ENCODE assay signal across 10 cellular contexts in genomic region chrX:47380767-47381313, GRCh38. TPM values are rescaled to one million over a fixed set of nuclear protein-coding genes. Genes with fewer than 3 reads are reported as not detected.
A peak's percentile ranks its signal among the peaks of the same experiment; 100 is the strongest.
DNase-seq lines count a peak whose midpoint lies in the region; ATAC-seq, FAIRE-seq and TF ChIP-seq lines count a peak whose summit lies in the region.
"Not testable (repeated sequence)": the region's sequence is repeated elsewhere in the genome, so short reads cannot be mapped to it uniquely, and the experiment has no call there.
"Had no signal": no experiment of that assay in that cellular context is flagged by ENCODE, and none has a peak within 500 bp of the region (broad histone marks: within the 10 kb centered on the region; RNA-seq: fewer than 3 reads in every experiment).

No MANE protein-coding gene starts in this region.

- DNase-seq in RCC 7860 (ENCODE audit: low spot score); activated CD8-positive, alpha-beta T cell treated with anti-CD3 and anti-CD28 coated beads, Interleukin-2, amount 10 ng/mL, durations not matched to agents 7 days and 5 days; activated naive CD8-positive, alpha-beta T cell treated with anti-CD3 and anti-CD28 coated beads for 36 hours; naive B cell; stimulated activated naive CD8-positive, alpha-beta T cell treated with anti-CD3 and anti-CD28 coated beads, Interleukin-15, amount 100 ng/mL, for 72 hours: not testable (repeated sequence)

- not testable (repeated sequence) for H3K36me3 Mint-ChIP-seq in activated CD8-positive, alpha-beta T cell treated with anti-CD3 and anti-CD28 coated beads, Interleukin-2, amount 10 ng/mL, durations not matched to agents 7 days and 5 days (ENCODE audit: low read depth); activated naive CD8-positive, alpha-beta T cell treated with anti-CD3 and anti-CD28 coated beads for 36 hours; naive B cell

- not testable (repeated sequence) for H3K9me3 Mint-ChIP-seq in activated CD8-positive, alpha-beta T cell treated with anti-CD3 and anti-CD28 coated beads, Interleukin-2, amount 10 ng/mL, durations not matched to agents 7 days and 5 days (ENCODE audit: insufficient read depth); activated naive CD8-positive, alpha-beta T cell treated with anti-CD3 and anti-CD28 coated beads for 36 hours; naive B cell; stimulated activated naive CD8-positive, alpha-beta T cell treated with anti-CD3 and anti-CD28 coated beads, Interleukin-15, amount 100 ng/mL, for 72 hours

- peak; percentile 40 for FAIRE-seq in RCC 7860 (lab: Jason Lieb, UNC)
- peak; percentile 59 for FAIRE-seq in endometrium (lab: Jason Lieb, UNC)

- H3K27me3 Mint-ChIP-seq in activated CD8-positive, alpha-beta T cell treated with anti-CD3 and anti-CD28 coated beads, Interleukin-2, amount 10 ng/mL, durations not matched to agents 7 days and 5 days (ENCODE audit: low read depth); activated naive CD8-positive, alpha-beta T cell treated with anti-CD3 and anti-CD28 coated beads for 36 hours; naive B cell; stimulated activated naive CD8-positive, alpha-beta T cell treated with anti-CD3 and anti-CD28 coated beads, Interleukin-15, amount 100 ng/mL, for 72 hours: not testable (repeated sequence)

- peak overlapping the region; percentile 42 for H3K4me3 Mint-ChIP-seq in activated CD8-positive, alpha-beta T cell treated with anti-CD3 and anti-CD28 coated beads, Interleukin-2, amount 10 ng/mL, durations not matched to agents 7 days and 5 days
- H3K4me3 Mint-ChIP-seq in activated naive CD8-positive, alpha-beta T cell treated with anti-CD3 and anti-CD28 coated beads for 36 hours = peak overlapping the region; percentile 71
- peak overlapping the region in 7 of 8 donors; percentile 38 to 68 (median 54) for H3K4me3 Mint-ChIP-seq in naive B cell
- H3K4me3 Mint-ChIP-seq in stimulated activated naive CD8-positive, alpha-beta T cell treated with anti-CD3 and anti-CD28 coated beads, Interleukin-15, amount 100 ng/mL, for 72 hours = peak overlapping the region; percentile 73

- not testable (repeated sequence) for H3K36me3 ChIP-seq in BLaER1 treated with 17β-estradiol and CSF1 and Interleukin-3, amounts not matched to agents 10 nM and 100 nM; HEK293 (ENCODE audit: control insufficient read depth in 2 of 2, insufficient read depth in 1 of 2, low read length in 2 of 2)

- ATAC-seq in activated CD8-positive, alpha-beta T cell treated with anti-CD3 and anti-CD28 coated beads, Interleukin-2, amount 10 ng/mL, durations not matched to agents 7 days and 5 days; naive B cell (ENCODE audit: low read depth in 2 of 2); stimulated activated naive CD8-positive, alpha-beta T cell treated with anti-CD3 and anti-CD28 coated beads, Interleukin-15, amount 100 ng/mL, for 72 hours: not testable (repeated sequence)

- CTCF ChIA-PET in HEK293 (lab: Yijun Ruan, JAX); activated CD8-positive, alpha-beta T cell treated with anti-CD3 and anti-CD28 coated beads, Interleukin-2, amount 10 ng/mL, durations not matched to agents 7 days and 5 days (lab: Charles Lee): not testable (repeated sequence)

- not testable (repeated sequence) for TF ChIP-seq CTCF in HEK293 (tag by site-specific recombination; IDR thresholded peaks at IDR 0.05)

- H3K27me3 ChIP-seq in BLaER1 treated with 17β-estradiol and CSF1 and Interleukin-3, amounts not matched to agents 10 nM and 100 nM = peaks cover 50 to 94% (median 85%) of the 10 kb centered on the region in 11 experiments

- peak overlapping the region in 1 of 11 experiments; percentile 36; a peak in 2 of 22 replicates for H3K27ac ChIP-seq in BLaER1 treated with 17β-estradiol and CSF1 and Interleukin-3, amounts not matched to agents 10 nM and 100 nM
- H3K27ac ChIP-seq in HEK293 (ENCODE audit: extremely low read depth, low read depth, low read length) = not testable (repeated sequence)

- H4K20me1 ChIP-seq in BLaER1 treated with 17β-estradiol and CSF1 and Interleukin-3, amounts not matched to agents 10 nM and 100 nM = not testable (repeated sequence)

- POLR2A ChIA-PET in HEK293 (lab: Yijun Ruan, JAX) = interaction anchor here (0.6 kb wide), 1 partner anchor 168 kb away, joined by 5 read pairs; no protein-coding TSS in a partner anchor
- POLR2A ChIA-PET in activated CD8-positive, alpha-beta T cell treated with anti-CD3 and anti-CD28 coated beads, Interleukin-2, amount 10 ng/mL, durations not matched to agents 7 days and 5 days (lab: Charles Lee) = not testable (repeated sequence)

- peak overlapping the region in 2 of 10 experiments; percentile 1 to 15; a peak in 1 of 20 replicates for H3K4me3 ChIP-seq in BLaER1 treated with 17β-estradiol and CSF1 and Interleukin-3, amounts not matched to agents 10 nM and 100 nM
- not testable (repeated sequence) for H3K4me3 ChIP-seq in HEK293 (ENCODE audit: low read depth, low read length)

- H3K4me1 Mint-ChIP-seq in activated CD8-positive, alpha-beta T cell treated with anti-CD3 and anti-CD28 coated beads, Interleukin-2, amount 10 ng/mL, durations not matched to agents 7 days and 5 days (ENCODE audit: low read depth) = peaks cover 22% of the 10 kb centered on the region
- peaks cover 16% of the 10 kb centered on the region for H3K4me1 Mint-ChIP-seq in activated naive CD8-positive, alpha-beta T cell treated with anti-CD3 and anti-CD28 coated beads for 36 hours
- H3K4me1 Mint-ChIP-seq in naive B cell = peaks cover 7 to 12% (median 7%) of the 10 kb centered on the region in 3 donors
- H3K4me1 Mint-ChIP-seq in stimulated activated naive CD8-positive, alpha-beta T cell treated with anti-CD3 and anti-CD28 coated beads, Interleukin-15, amount 100 ng/mL, for 72 hours = peaks cover 29% of the 10 kb centered on the region

- not testable (repeated sequence) for H3K4me1 ChIP-seq in BLaER1 treated with 17β-estradiol and CSF1 and Interleukin-3, amounts not matched to agents 10 nM and 100 nM; HEK293 (ENCODE audit: control insufficient read depth, insufficient read depth, low read length)

- not testable (repeated sequence) for H3K9ac ChIP-seq in BLaER1 treated with 17β-estradiol and CSF1 and Interleukin-3, amounts not matched to agents 10 nM and 100 nM

- not testable (repeated sequence) for H3K9me3 ChIP-seq in BLaER1 treated with 17β-estradiol and CSF1 and Interleukin-3, amounts not matched to agents 10 nM and 100 nM (replicated peaks in 1 of 11); HEK293 (ENCODE audit: control insufficient read depth, insufficient read depth, low read depth, low read length)

- H3K4me2 ChIP-seq in BLaER1 treated with 17β-estradiol and CSF1 and Interleukin-3, amounts not matched to agents 10 nM and 100 nM = peak overlapping the region in 10 of 11 experiments; percentile 0 to 42 (median 16); a peak in 12 of 22 replicates

- H3K27ac Mint-ChIP-seq in activated CD8-positive, alpha-beta T cell treated with anti-CD3 and anti-CD28 coated beads, Interleukin-2, amount 10 ng/mL, durations not matched to agents 7 days and 5 days = not testable (repeated sequence)
- peak overlapping the region; percentile 75 for H3K27ac Mint-ChIP-seq in activated naive CD8-positive, alpha-beta T cell treated with anti-CD3 and anti-CD28 coated beads for 36 hours
- peak overlapping the region in 1 of 6 donors; percentile 80 for H3K27ac Mint-ChIP-seq in naive B cell
- H3K27ac Mint-ChIP-seq in stimulated activated naive CD8-positive, alpha-beta T cell treated with anti-CD3 and anti-CD28 coated beads, Interleukin-15, amount 100 ng/mL, for 72 hours = peak overlapping the region in 1 of 2 donors; percentile 74

TF ChIP-seq in HEK293, 187 proteins besides CTCF, POLR2A, EP300 and RAD21:
- TF ChIP-seq EGR2 (tag by site-specific recombination; IDR thresholded peaks at IDR 0.05; ENCODE audit: low read depth) (peak; percentile 80), ZNF513 (tag by site-specific recombination; IDR thresholded peaks at IDR 0.05) (peak; percentile 71), SP3 (tag by site-specific recombination; IDR thresholded peaks at IDR 0.05) (peak; percentile 84)

RNA-seq across cellular contexts. Expression of gene ZNF157, which starts 10.5 kb away (rescaled TPM):
- under 1 TPM; 0.32 to 0.34 TPM for total RNA-seq in activated CD8-positive, alpha-beta T cell treated with anti-CD3 and anti-CD28 coated beads, Interleukin-2, amount 10 ng/mL, durations not matched to agents 7 days and 5 days
- 1 to 10 TPM in 1 of 2 experiments, under 1 TPM in 1; 0.78 to 1.2 TPM for total RNA-seq in activated naive CD8-positive, alpha-beta T cell treated with anti-CD3 and anti-CD28 coated beads for 36 hours
- 1 to 10 TPM in 1 of 6 donors, under 1 TPM in 4, not detected in 1; 0.23 to 1.3 (median 0.73) TPM for polyA plus RNA-seq in naive B cell (ENCODE audit: low read depth in 6 of 6)
- total RNA-seq: bronchial epithelial cell, left lobe of liver had no signal
